Comparison of ENCODE assay signal across 8 cellular contexts in genomic region chr21:31660134-31660565, GRCh38. TPM values are rescaled to one million over a fixed set of nuclear protein-coding genes. Genes with fewer than 3 reads are reported as not detected.
DNase-seq lines count a peak whose midpoint lies in the region; ATAC-seq, FAIRE-seq and TF ChIP-seq lines count a peak whose summit lies in the region.

No MANE protein-coding gene starts in this region.

- H3K27ac Mint-ChIP-seq in CD8-positive, alpha-beta memory T cell, result peak overlapping the region; percentile 82 to 96 (median 91)
- peak overlapping the region; percentile 63 for H3K27ac Mint-ChIP-seq in endothelial cell (ENCODE audit: unreplicated experiment)

- H3K27ac ChIP-seq in CD8-positive, alpha-beta memory T cell (ENCODE audit: low read depth, low read length), result peak overlapping the region; percentile 59

- peaks cover 61 to 87% (median 73%) of the 10 kb centered on the region in 3 donors for H3K4me1 Mint-ChIP-seq in CD8-positive, alpha-beta memory T cell
- peaks cover 5% of the 10 kb centered on the region for H3K4me1 Mint-ChIP-seq in endothelial cell (ENCODE audit: unreplicated experiment)

- H3K4me1 ChIP-seq in CD8-positive, alpha-beta memory T cell (ENCODE audit: insufficient read depth, low read length), result peaks cover 58% of the 10 kb centered on the region

- no peak for FAIRE-seq in urothelium cell line (lab: Jason Lieb, UNC)

- peak overlapping the region; percentile 89 to 96 (median 95) for H3K4me3 Mint-ChIP-seq in CD8-positive, alpha-beta memory T cell
- peak overlapping the region; percentile 95 for H3K4me3 Mint-ChIP-seq in endothelial cell (ENCODE audit: unreplicated experiment)

- peaks cover 0 to 3% of the 10 kb centered on the region in 2 donors for H3K27me3 Mint-ChIP-seq in CD8-positive, alpha-beta memory T cell
- no peaks in the 10 kb centered on the region for H3K27me3 Mint-ChIP-seq in endothelial cell (ENCODE audit: unreplicated experiment)

- H3K36me3 ChIP-seq in CD8-positive, alpha-beta memory T cell (ENCODE audit: insufficient read depth, low read length), result peaks cover 10% of the 10 kb centered on the region

- peaks cover 0 to 48% (median 5%) of the 10 kb centered on the region in 3 donors for H3K36me3 Mint-ChIP-seq in CD8-positive, alpha-beta memory T cell
- H3K36me3 Mint-ChIP-seq in endothelial cell (ENCODE audit: low read depth, unreplicated experiment), result peaks cover 12% of the 10 kb centered on the region

- peak in 2 of 5 donors; percentile 39 to 65 for DNase-seq in CD8-positive, alpha-beta memory T cell
- DNase-seq in SK-N-DZ (ENCODE audit: low spot score) (peak; percentile 24), endothelial cell (ENCODE audit: low spot score) (peak; percentile 49), mucosa of gallbladder (ENCODE audit: low spot score) (peak; percentile 26), urothelium cell line (ENCODE audit: low spot score) (peak; percentile 71), NCI-H510A treated with DMSO at 0.1 percent for 48 hours (lab: John Stamatoyannopoulos, UW) (no peak)

- no peaks in the 10 kb centered on the region for H3K27me3 ChIP-seq in CD8-positive, alpha-beta memory T cell (ENCODE audit: insufficient read depth, low read length, poor library complexity, severe bottlenecking)

- no peaks in the 10 kb centered on the region for H3K9me3 Mint-ChIP-seq in CD8-positive, alpha-beta memory T cell
- H3K9me3 Mint-ChIP-seq in endothelial cell (ENCODE audit: unreplicated experiment), result no peaks in the 10 kb centered on the region

- H3K4me3 ChIP-seq in CD8-positive, alpha-beta memory T cell (ENCODE audit: low read length), result peak overlapping the region; percentile 75

- CTCF ChIA-PET in CD8-positive, alpha-beta memory T cell (lab: Charles Lee), result no interaction called here

- H3K9me3 ChIP-seq in CD8-positive, alpha-beta memory T cell (ENCODE audit: low read length), result no peaks in the 10 kb centered on the region

- ATAC-seq in GM19035 (IDR thresholded peaks at IDR 0.05; ENCODE audit: unreplicated experiment), result peak; percentile 35
- ATAC-seq in HG03159 (IDR thresholded peaks at IDR 0.05; ENCODE audit: unreplicated experiment), result peak; percentile 23

- POLR2A ChIA-PET in CD8-positive, alpha-beta memory T cell (lab: Charles Lee), result interaction anchor here (1.5 kb wide), 1 partner anchor 9 kb away, joined by 3 read pairs; no protein-coding TSS in a partner anchor

- TF ChIP-seq CTCF in endothelial cell (IDR thresholded peaks at IDR 0.05; ENCODE audit: unreplicated experiment), result no peak

RNA-seq across cellular contexts. Expression of gene SOD1, which starts 0.7 kb away (rescaled TPM):
- total RNA-seq in CD8-positive, alpha-beta memory T cell, result 100 to 1,000 TPM; 309 to 311 TPM
- polyA plus RNA-seq in CD8-positive, alpha-beta memory T cell, result 542 TPM
- 329 and 331 TPM in 2 replicates for polyA plus RNA-seq in SK-N-DZ (2014; cell fraction: cytosol; rRNA removed)
- polyA plus RNA-seq in SK-N-DZ (2014; cell fraction: nucleus; rRNA removed), result 161 and 256 TPM in 2 replicates
- total RNA-seq in endothelial cell (ENCODE audit: unreplicated experiment) (145 TPM), mucosa of gallbladder (344 TPM)
